In the genomic region with DNA sequence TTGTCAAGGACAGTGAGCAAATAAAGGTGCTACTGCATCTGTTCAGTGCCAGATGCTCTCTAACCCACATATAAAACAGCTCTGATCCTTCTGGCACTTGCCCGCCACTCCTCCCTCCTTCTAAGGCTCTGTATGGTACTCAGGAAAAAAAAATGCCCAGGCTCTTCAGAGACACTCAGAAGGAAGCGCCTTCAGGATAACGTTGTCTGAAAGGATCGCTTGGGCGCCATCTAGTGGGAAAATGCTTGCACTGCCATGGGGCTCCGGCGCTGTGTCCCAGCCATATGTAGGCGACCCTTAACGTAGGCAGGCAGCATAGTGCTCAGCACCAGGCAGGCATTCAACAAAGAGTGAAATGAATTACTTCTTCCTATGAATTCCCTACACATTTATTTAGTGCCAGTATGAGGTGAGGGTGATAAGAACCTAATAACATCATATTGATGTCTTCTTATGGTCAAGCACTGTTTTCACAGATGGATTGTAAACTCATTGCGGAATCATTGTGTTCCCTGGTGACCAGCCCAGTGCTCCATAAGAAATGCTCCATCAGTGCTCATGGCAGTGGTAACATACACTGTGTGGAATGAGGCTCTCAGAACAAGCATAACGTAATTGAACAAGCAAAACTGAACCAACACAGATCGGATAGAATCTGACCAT, we compare ENCODE assay signal across 8 cellular contexts. TPM values are rescaled to one million over a fixed set of nuclear protein-coding genes. Genes with fewer than 3 reads are reported as not detected.
DNase-seq lines count a peak whose midpoint lies in the region; ATAC-seq, FAIRE-seq and TF ChIP-seq lines count a peak whose summit lies in the region.

No MANE protein-coding gene starts in this region.

- intact Hi-C loops in lower lobe of right lung (cut with DNase I) = no loop called here

- peak in 10 of 14 donors; percentile 13 to 69 (median 42) for DNase-seq in C1 segment of cervical spinal cord (lab: John Stamatoyannopoulos, UW)
- peak; percentile 63 for DNase-seq in GM19239 (ENCODE audit: insufficient read length, low spot score)
- DNase-seq in NCI-H524 treated with DMSO at 0.1 percent for 48 hours (lab: John Stamatoyannopoulos, UW) = peak; percentile 96
- peak; percentile 48 to 70 for DNase-seq in activated CD4-positive, alpha-beta T cell treated with anti-CD3 and anti-CD28 coated beads, Interleukin-2, amount 50 U/mL, for 24 hours (ENCODE audit: low read depth in 1 of 2, low spot score in 1 of 2)
- DNase-seq in dermis microvascular lymphatic vessel endothelial cell (ENCODE audit: low read depth in 2 of 2) = peak; percentile 5 to 66
- peak; percentile 83 for DNase-seq in lower lobe of right lung
- DNase-seq in stimulated activated CD8-positive, alpha-beta memory T cell treated with anti-CD3 and anti-CD28 coated beads, Interleukin-12 subunit alpha, Interleukin-12 subunit beta, amount 100 ng/mL, for 24 hours (ENCODE audit: extremely low read depth) = peak; percentile 19

- TF ChIP-seq CTCF in lower lobe of right lung (IDR thresholded peaks at IDR 0.05) = peak; percentile 96

- FAIRE-seq in GM19239 (lab: Jason Lieb, UNC) = peak; percentile 93

- H3K36me3 ChIP-seq in lower lobe of right lung = no peaks in the 10 kb centered on the region

- no peak overlapping the region for H3K27ac ChIP-seq in lower lobe of right lung

- H3K4me3 ChIP-seq in lower lobe of right lung = no peak overlapping the region

- ATAC-seq in HG03442 (IDR thresholded peaks at IDR 0.05; ENCODE audit: unreplicated experiment) = peak; percentile 96
- ATAC-seq in lower lobe of right lung = peak; percentile 97

- H3K4me1 ChIP-seq in lower lobe of right lung = no peaks in the 10 kb centered on the region

- peaks cover 6% of the 10 kb centered on the region for H3K9me3 ChIP-seq in lower lobe of right lung

- no peaks in the 10 kb centered on the region for H3K27me3 ChIP-seq in lower lobe of right lung (ENCODE audit: low read depth)

RNA-seq across cellular contexts. Expression of a gene that starts 39.6 kb away (rescaled TPM):
- under 0.01 and 0.25 TPM in 2 replicates for total RNA-seq in dermis microvascular lymphatic vessel endothelial cell
- 5.6 TPM for total RNA-seq in lower lobe of right lung

Comparison
In these comparisons a context has a peak if more than half of its experiments do, and no peak if none do; other contexts are left out.
1. DNase-seq: peak in every context shown above with its lines; median percentile 96 in NCI-H524 treated with DMSO at 0.1 percent for 48 hours; 83 in lower lobe of right lung; 63 in GM19239; 59 in activated CD4-positive, alpha-beta T cell treated with anti-CD3 and anti-CD28 coated beads, Interleukin-2, amount 50 U/mL, for 24 hours; 42 in C1 segment of cervical spinal cord; 36 in dermis microvascular lymphatic vessel endothelial cell; 19 in stimulated activated CD8-positive, alpha-beta memory T cell treated with anti-CD3 and anti-CD28 coated beads, Interleukin-12 subunit alpha, Interleukin-12 subunit beta, amount 100 ng/mL, for 24 hours.